8 cellular contexts compared by ENCODE assay signal in the genomic region with DNA sequence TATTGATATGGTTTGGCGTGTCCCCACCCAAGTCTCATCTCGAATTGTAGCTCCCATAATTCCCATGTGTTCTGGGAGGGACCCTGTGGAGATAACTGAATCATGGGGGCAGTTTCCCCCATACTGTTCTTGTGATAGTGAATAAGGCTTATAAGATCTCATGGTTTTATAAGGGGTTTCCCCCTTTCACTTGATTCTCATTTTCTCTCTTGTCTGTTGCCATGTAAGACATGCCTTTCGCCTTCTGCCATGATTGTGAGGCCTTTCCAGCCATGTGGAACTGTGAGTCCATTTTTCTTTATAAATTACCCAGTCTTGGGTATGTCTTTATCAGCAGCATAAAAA. TPM values are rescaled to one million over a fixed set of nuclear protein-coding genes. Genes with fewer than 3 reads are reported as not detected.
DNase-seq lines count a peak whose midpoint lies in the region; ATAC-seq lines count a peak whose summit lies in the region.
"Not testable (repeated sequence)": the region's sequence is repeated elsewhere in the genome, so short reads cannot be mapped to it uniquely, and the experiment has no call there.

No MANE protein-coding gene starts in this region.

- intact Hi-C loops in CD4-positive, alpha-beta memory T cell (cut with micrococcal nuclease), result loop anchor here (1.0 to 5.0 kb wide), 3 partner anchors 10 to 111 kb away; no protein-coding TSS in a partner anchor
- intact Hi-C loops in activated CD4-positive, alpha-beta memory T cell treated with anti-CD3 and anti-CD28 coated beads for 36 hours (cut with micrococcal nuclease), result loop anchor here (1.0 to 10.0 kb wide), 4 partner anchors 33 to 485 kb away; a partner anchor contains a TSS
- intact Hi-C loops in activated T-helper 1 cell treated with anti-CD3 and anti-CD28 coated beads, Interleukin-12 subunit alpha, Interleukin-12 subunit beta, Interleukin-2, Interleukin-4 antibody, amounts not matched to agents 30 ng/mL and 10 ng/mL and 1 ng/mL, durations not matched to agents 14 hours and 24 hours and 36 hours (cut with micrococcal nuclease), result loop anchor here (1.0 to 5.0 kb wide), 5 partner anchors 33 to 678 kb away; a partner anchor contains a TSS

- H3K27me3 ChIP-seq in CD4-positive, alpha-beta memory T cell (ENCODE audit: insufficient read depth, low read length), result not testable (repeated sequence)

- H3K4me3 ChIP-seq in CD4-positive, alpha-beta memory T cell (ENCODE audit: low read length in 2 of 2), result peak overlapping the region; percentile 18 to 50

- H3K27me3 Mint-ChIP-seq in CD4-positive, alpha-beta memory T cell; T-cell; activated CD4-positive, alpha-beta memory T cell treated with anti-CD3 and anti-CD28 coated beads for 36 hours; activated T-helper 1 cell treated with anti-CD3 and anti-CD28 coated beads, Interleukin-12 subunit alpha, Interleukin-12 subunit beta, Interleukin-2, Interleukin-4 antibody, amounts not matched to agents 30 ng/mL and 10 ng/mL and 1 ng/mL, durations not matched to agents 14 hours and 24 hours and 36 hours (ENCODE audit: insufficient read depth); activated naive CD8-positive, alpha-beta T cell; stimulated activated naive CD8-positive, alpha-beta T cell treated with anti-CD3 and anti-CD28 coated beads, Interleukin-15, amount 100 ng/mL, for 72 hours: not testable (repeated sequence)
- H3K27me3 Mint-ChIP-seq in immature natural killer cell (ENCODE audit: low read depth in 3 of 3), result peaks cover 3 to 24% (median 7%) of the 10 kb centered on the region in 3 donors

- not testable (repeated sequence) for ATAC-seq in T-cell (replicated peaks in 1 of 4)
- ATAC-seq in stimulated activated naive CD8-positive, alpha-beta T cell treated with anti-CD3 and anti-CD28 coated beads, Interleukin-15, amount 100 ng/mL, for 72 hours, result peak; percentile 60

- peak in 3 of 5 donors; percentile 20 to 39 (median 37) for DNase-seq in CD4-positive, alpha-beta memory T cell
- not testable (repeated sequence) for DNase-seq in T-cell; activated T-helper 1 cell treated with anti-CD3 and anti-CD28 coated beads, Interleukin-12 subunit alpha, Interleukin-12 subunit beta, Interleukin-2, Interleukin-4 antibody, amounts not matched to agents 30 ng/mL and 10 ng/mL and 1 ng/mL, durations not matched to agents 14 hours and 24 hours and 36 hours (ENCODE audit: low spot score)
- DNase-seq in activated CD4-positive, alpha-beta memory T cell treated with anti-CD3 and anti-CD28 coated beads for 36 hours, result peak; percentile 32
- peak in 1 of 3 donors; percentile 26 for DNase-seq in immature natural killer cell
- DNase-seq in stimulated activated CD4-positive, alpha-beta T cell treated with anti-CD3 and anti-CD28 coated beads, Interleukin-15, amount 100 ng/mL, for 24 hours, result peak; percentile 38
- DNase-seq in stimulated activated naive CD8-positive, alpha-beta T cell treated with anti-CD3 and anti-CD28 coated beads, Interleukin-15, amount 100 ng/mL, for 72 hours, result peak in 1 of 2 donors; percentile 48

- H3K4me3 Mint-ChIP-seq in CD4-positive, alpha-beta memory T cell, result peak overlapping the region; percentile 77 to 96 (median 87)
- H3K4me3 Mint-ChIP-seq in T-cell (peak overlapping the region; percentile 78 to 92 (median 79)), immature natural killer cell (peak overlapping the region; percentile 86 to 98 (median 93))
- peak overlapping the region; percentile 77 for H3K4me3 Mint-ChIP-seq in activated CD4-positive, alpha-beta memory T cell treated with anti-CD3 and anti-CD28 coated beads for 36 hours
- peak overlapping the region; percentile 85 for H3K4me3 Mint-ChIP-seq in activated T-helper 1 cell treated with anti-CD3 and anti-CD28 coated beads, Interleukin-12 subunit alpha, Interleukin-12 subunit beta, Interleukin-2, Interleukin-4 antibody, amounts not matched to agents 30 ng/mL and 10 ng/mL and 1 ng/mL, durations not matched to agents 14 hours and 24 hours and 36 hours
- peak overlapping the region; percentile 86 for H3K4me3 Mint-ChIP-seq in activated naive CD8-positive, alpha-beta T cell
- H3K4me3 Mint-ChIP-seq in stimulated activated naive CD8-positive, alpha-beta T cell treated with anti-CD3 and anti-CD28 coated beads, Interleukin-15, amount 100 ng/mL, for 72 hours, result peak overlapping the region; percentile 79 to 82

- H3K9me3 Mint-ChIP-seq in CD4-positive, alpha-beta memory T cell; T-cell; activated CD4-positive, alpha-beta memory T cell treated with anti-CD3 and anti-CD28 coated beads for 36 hours; activated T-helper 1 cell treated with anti-CD3 and anti-CD28 coated beads, Interleukin-12 subunit alpha, Interleukin-12 subunit beta, Interleukin-2, Interleukin-4 antibody, amounts not matched to agents 30 ng/mL and 10 ng/mL and 1 ng/mL, durations not matched to agents 14 hours and 24 hours and 36 hours; activated naive CD8-positive, alpha-beta T cell (ENCODE audit: low read depth); immature natural killer cell: not testable (repeated sequence)
- peaks cover 8 to 18% of the 10 kb centered on the region in 2 donors for H3K9me3 Mint-ChIP-seq in stimulated activated naive CD8-positive, alpha-beta T cell treated with anti-CD3 and anti-CD28 coated beads, Interleukin-15, amount 100 ng/mL, for 72 hours

- H3K36me3 ChIP-seq in CD4-positive, alpha-beta memory T cell (ENCODE audit: insufficient read depth, low read length), result not testable (repeated sequence)

- H3K27ac ChIP-seq in CD4-positive, alpha-beta memory T cell (ENCODE audit: low read depth, low read length), result peak overlapping the region; percentile 69

- H3K27ac Mint-ChIP-seq in CD4-positive, alpha-beta memory T cell, result peak overlapping the region; percentile 88 to 99 (median 95)
- peak overlapping the region; percentile 97 to 98 for H3K27ac Mint-ChIP-seq in T-cell
- peak overlapping the region; percentile 97 for H3K27ac Mint-ChIP-seq in activated CD4-positive, alpha-beta memory T cell treated with anti-CD3 and anti-CD28 coated beads for 36 hours
- H3K27ac Mint-ChIP-seq in activated T-helper 1 cell treated with anti-CD3 and anti-CD28 coated beads, Interleukin-12 subunit alpha, Interleukin-12 subunit beta, Interleukin-2, Interleukin-4 antibody, amounts not matched to agents 30 ng/mL and 10 ng/mL and 1 ng/mL, durations not matched to agents 14 hours and 24 hours and 36 hours, result peak overlapping the region; percentile 97
- H3K27ac Mint-ChIP-seq in activated naive CD8-positive, alpha-beta T cell, result peak overlapping the region; percentile 97
- peak overlapping the region; percentile 93 to 98 (median 95) for H3K27ac Mint-ChIP-seq in immature natural killer cell
- H3K27ac Mint-ChIP-seq in stimulated activated naive CD8-positive, alpha-beta T cell treated with anti-CD3 and anti-CD28 coated beads, Interleukin-15, amount 100 ng/mL, for 72 hours, result peak overlapping the region; percentile 96

- peaks cover 60 to 92% (median 71%) of the 10 kb centered on the region in 4 donors for H3K4me1 Mint-ChIP-seq in CD4-positive, alpha-beta memory T cell
- H3K4me1 Mint-ChIP-seq in T-cell (peaks cover 82 to 86% (median 84%) of the 10 kb centered on the region in 3 donors), immature natural killer cell (peaks cover 77 to 96% of the 10 kb centered on the region in 2 donors)
- H3K4me1 Mint-ChIP-seq in activated CD4-positive, alpha-beta memory T cell treated with anti-CD3 and anti-CD28 coated beads for 36 hours (ENCODE audit: low read depth), result peaks cover 71% of the 10 kb centered on the region
- H3K4me1 Mint-ChIP-seq in activated T-helper 1 cell treated with anti-CD3 and anti-CD28 coated beads, Interleukin-12 subunit alpha, Interleukin-12 subunit beta, Interleukin-2, Interleukin-4 antibody, amounts not matched to agents 30 ng/mL and 10 ng/mL and 1 ng/mL, durations not matched to agents 14 hours and 24 hours and 36 hours (ENCODE audit: low read depth), result peaks cover 93% of the 10 kb centered on the region
- H3K4me1 Mint-ChIP-seq in activated naive CD8-positive, alpha-beta T cell (ENCODE audit: low read depth), result peaks cover 87% of the 10 kb centered on the region
- H3K4me1 Mint-ChIP-seq in stimulated activated naive CD8-positive, alpha-beta T cell treated with anti-CD3 and anti-CD28 coated beads, Interleukin-15, amount 100 ng/mL, for 72 hours, result peaks cover 69% of the 10 kb centered on the region

- H3K4me1 ChIP-seq in CD4-positive, alpha-beta memory T cell (ENCODE audit: insufficient read depth, low read length), result peaks cover 97% of the 10 kb centered on the region

- CTCF ChIA-PET in CD4-positive, alpha-beta memory T cell (lab: Charles Lee; ENCODE audit: partially characterized antibody), result interaction anchor here (0.6 to 2.1 kb wide), 7 partner anchors 9 to 101 kb away, joined by 3 to 8 read pairs (median 3); no protein-coding TSS in a partner anchor
- CTCF ChIA-PET in T-cell (lab: Charles Lee), result interaction anchor here in 1 of 2 donors (1.0 to 2.5 kb wide), 2 partner anchors 10 to 26 kb away, joined by 3 to 12 read pairs; no protein-coding TSS in a partner anchor
- CTCF ChIA-PET in activated CD4-positive, alpha-beta memory T cell treated with anti-CD3 and anti-CD28 coated beads for 36 hours (lab: Charles Lee), result interaction anchor here (0.6 to 5.5 kb wide), 5 partner anchors 10 to 72 kb away, joined by 3 to 25 read pairs (median 4); a partner anchor contains a TSS

- H3K9me3 ChIP-seq in CD4-positive, alpha-beta memory T cell (ENCODE audit: control insufficient read depth in 1 of 2, low read length in 2 of 2), result not testable (repeated sequence)

- POLR2A ChIA-PET in CD4-positive, alpha-beta memory T cell (lab: Charles Lee; ENCODE audit: partially characterized antibody), result interaction anchor here (0.7 to 12.2 kb wide), 7 partner anchors 10 to 111 kb away, joined by 3 to 292 read pairs (median 4); a partner anchor contains a TSS
- POLR2A ChIA-PET in T-cell (lab: Charles Lee), result interaction anchor here in 1 of 2 donors (0.6 kb wide), 1 partner anchor 63 kb away, joined by 3 read pairs; no protein-coding TSS in a partner anchor
- POLR2A ChIA-PET in activated CD4-positive, alpha-beta memory T cell treated with anti-CD3 and anti-CD28 coated beads for 36 hours (lab: Charles Lee), result interaction anchor here (0.9 to 1.9 kb wide), 3 partner anchors 10 to 33 kb away, joined by 3 to 4 read pairs (median 3); no protein-coding TSS in a partner anchor

- H3K36me3 Mint-ChIP-seq in CD4-positive, alpha-beta memory T cell, result peaks cover 55 to 62% of the 10 kb centered on the region in 2 donors
- H3K36me3 Mint-ChIP-seq in T-cell (peaks cover 61% of the 10 kb centered on the region), immature natural killer cell (peaks cover 32 to 35% (median 35%) of the 10 kb centered on the region in 3 donors)
- H3K36me3 Mint-ChIP-seq in activated CD4-positive, alpha-beta memory T cell treated with anti-CD3 and anti-CD28 coated beads for 36 hours, result peaks cover 27% of the 10 kb centered on the region
- peaks cover 32% of the 10 kb centered on the region for H3K36me3 Mint-ChIP-seq in activated T-helper 1 cell treated with anti-CD3 and anti-CD28 coated beads, Interleukin-12 subunit alpha, Interleukin-12 subunit beta, Interleukin-2, Interleukin-4 antibody, amounts not matched to agents 30 ng/mL and 10 ng/mL and 1 ng/mL, durations not matched to agents 14 hours and 24 hours and 36 hours (ENCODE audit: low read depth)
- not testable (repeated sequence) for H3K36me3 Mint-ChIP-seq in activated naive CD8-positive, alpha-beta T cell

RNA-seq across cellular contexts. Expression of a gene that starts 51.1 kb away (rescaled TPM):
- 10 to 100 TPM; 43.5 to 47.2 TPM for total RNA-seq in CD4-positive, alpha-beta memory T cell
- polyA plus RNA-seq in CD4-positive, alpha-beta memory T cell, result 10 to 100 TPM; 41.8 to 48.8 TPM
- 10 to 100 TPM; 19.5 to 37.9 (median 29.5) TPM for total RNA-seq in T-cell
- 10 to 100 TPM; 33.4 to 36.2 TPM for total RNA-seq in activated CD4-positive, alpha-beta memory T cell treated with anti-CD3 and anti-CD28 coated beads for 36 hours
- 41.4 and 43.0 TPM in 2 replicates for total RNA-seq in activated T-helper 1 cell treated with anti-CD3 and anti-CD28 coated beads, Interleukin-12 subunit alpha, Interleukin-12 subunit beta, Interleukin-2, Interleukin-4 antibody, amounts not matched to agents 30 ng/mL and 10 ng/mL and 1 ng/mL, durations not matched to agents 14 hours and 24 hours and 36 hours
- 10 to 100 TPM; 42.1 to 73.4 (median 58.6) TPM for polyA plus RNA-seq in immature natural killer cell

RNA-seq across cellular contexts. Expression of a gene that starts 51.1 kb away (rescaled TPM):
- 10 to 100 TPM; 51.3 to 52.4 TPM for total RNA-seq in CD4-positive, alpha-beta memory T cell
- 10 to 100 TPM; 32.4 to 40.8 TPM for polyA plus RNA-seq in CD4-positive, alpha-beta memory T cell
- 10 to 100 TPM; 24.6 to 45.8 (median 39.9) TPM for total RNA-seq in T-cell
- total RNA-seq in activated CD4-positive, alpha-beta memory T cell treated with anti-CD3 and anti-CD28 coated beads for 36 hours, result 10 to 100 TPM; 26.7 to 28.5 TPM
- 20.3 and 21.2 TPM in 2 replicates for total RNA-seq in activated T-helper 1 cell treated with anti-CD3 and anti-CD28 coated beads, Interleukin-12 subunit alpha, Interleukin-12 subunit beta, Interleukin-2, Interleukin-4 antibody, amounts not matched to agents 30 ng/mL and 10 ng/mL and 1 ng/mL, durations not matched to agents 14 hours and 24 hours and 36 hours
- polyA plus RNA-seq in immature natural killer cell, result 10 to 100 TPM; 34.0 to 54.6 (median 37.5) TPM
